ENCODE assay signal across 18 cellular contexts in genomic region chr22:16956290-16956689, GRCh38. TPM values are rescaled to one million over a fixed set of nuclear protein-coding genes. Genes with fewer than 3 reads are reported as not detected.
DNase-seq lines count a peak whose midpoint lies in the region; ATAC-seq and TF ChIP-seq lines count a peak whose summit lies in the region.
"Had no signal": no experiment of that assay in that cellular context is flagged by ENCODE, and none has a peak within 500 bp of the region (broad histone marks: within the 10 kb centered on the region; RNA-seq: fewer than 3 reads in every experiment).

No MANE protein-coding gene starts in this region.

- POLR2A ChIA-PET in PC-9 (lab: Charles Lee; ENCODE audit: unreplicated experiment): no interaction called here

- H3F3A ChIP-seq in PC-9 (ENCODE audit: insufficient read depth, low read depth): no peaks in the 10 kb centered on the region

- no peaks in the 10 kb centered on the region for H3K9me3 ChIP-seq in BLaER1 treated with 17β-estradiol and CSF1 and Interleukin-3, amounts not matched to agents 10 nM and 100 nM (replicated peaks in 1 of 11)
- no peaks in the 10 kb centered on the region for H3K9me3 ChIP-seq in PC-9 (ENCODE audit: insufficient read depth, low read depth)
- no peaks in the 10 kb centered on the region for H3K9me3 ChIP-seq in hepatocyte (ENCODE audit: low read depth)

- H2AFZ ChIP-seq in PC-9 (no peak overlapping the region), hepatocyte (no peak overlapping the region)

- CTCF ChIA-PET in PC-9 (lab: Charles Lee): no interaction called here

- H3K27ac ChIP-seq in BLaER1 treated with 17β-estradiol and CSF1 and Interleukin-3, amounts not matched to agents 10 nM and 100 nM: no peak overlapping the region
- H3K27ac ChIP-seq in PC-9: no peak overlapping the region
- no peak overlapping the region for H3K27ac ChIP-seq in hepatocyte
- H3K27ac ChIP-seq: RWPE1, SK-N-MC had no signal

- peak; percentile 7 for DNase-seq in iPS-NIHi7 (ENCODE audit: extremely low spot score)
- peak; percentile 57 for DNase-seq in osteocyte (ENCODE audit: extremely low spot score, unreplicated experiment)
- DNase-seq in PC-9: no peak
- DNase-seq in hepatocyte (ENCODE audit: low spot score): no peak
- no peak for DNase-seq in NCI-H226
- DNase-seq: HFFc6, NCI-H1436 treated with DMSO at 0.1 percent for 48 hours, NCI-H1930, NCI-H748 treated with DMSO at 0.1 percent for 48 hours had no signal

- no peaks in the 10 kb centered on the region for H3K27me3 ChIP-seq in BLaER1 treated with 17β-estradiol and CSF1 and Interleukin-3, amounts not matched to agents 10 nM and 100 nM
- H3K27me3 ChIP-seq in PC-9 (ENCODE audit: insufficient read depth, low read depth) (peaks cover 12% of the 10 kb centered on the region; the same call in 1 of the 2 replicates), hepatocyte (no peaks in the 10 kb centered on the region)

- TF ChIP-seq CTCF in osteocyte (IDR thresholded peaks at IDR 0.05) (no peak), PC-9 (conservative IDR thresholded peaks at IDR 0.05) (no peak), hepatocyte (IDR thresholded peaks at IDR 0.05; ENCODE audit: poor library complexity) (no peak)

- H3K79me2 ChIP-seq in PC-9 (ENCODE audit: low read depth): no peaks in the 10 kb centered on the region
- H3K79me2 ChIP-seq in hepatocyte: no peaks in the 10 kb centered on the region

- no peak overlapping the region for H3K27ac Mint-ChIP-seq in osteocyte (ENCODE audit: unreplicated experiment)
- H3K27ac Mint-ChIP-seq: HFFc6 had no signal

- H3K9me2 ChIP-seq in PC-9 (ENCODE audit: insufficient read depth) (no peaks in the 10 kb centered on the region), hepatocyte (replicated peaks; ENCODE audit: insufficient read depth) (no peaks in the 10 kb centered on the region)

- intact Hi-C loops in PC-9 (cut with micrococcal nuclease; ENCODE audit: unreplicated experiment): no loop called here

- H3K4me2 ChIP-seq in BLaER1 treated with 17β-estradiol and CSF1 and Interleukin-3, amounts not matched to agents 10 nM and 100 nM: peak overlapping the region in 10 of 11 experiments; percentile 5 to 72 (median 55); a peak in 19 of 22 replicates
- H3K4me2 ChIP-seq in PC-9: no peak overlapping the region
- H3K4me2 ChIP-seq in hepatocyte: no peak overlapping the region

- 74% methylated on average over 6 of the region's 6 CpGs for WGBS in hepatocyte (ENCODE audit: low lambda C conversion rate, missing lambda C conversion rate)

- BruUV-seq in PC-9 (replicated peaks; lab: Mats Ljungman, UMichigan): no TSS peak

- no peaks in the 10 kb centered on the region for H3K4me1 Mint-ChIP-seq in osteocyte (ENCODE audit: unreplicated experiment)

- H3K36me3 ChIP-seq in BLaER1 treated with 17β-estradiol and CSF1 and Interleukin-3, amounts not matched to agents 10 nM and 100 nM: no peaks in the 10 kb centered on the region
- no peaks in the 10 kb centered on the region for H3K36me3 ChIP-seq in PC-9 (ENCODE audit: low read depth)
- H3K36me3 ChIP-seq in hepatocyte (replicated peaks; ENCODE audit: insufficient read depth, low read depth): no peaks in the 10 kb centered on the region

- no peaks in the 10 kb centered on the region for H3K27me3 Mint-ChIP-seq in osteocyte (ENCODE audit: unreplicated experiment)

- no peaks in the 10 kb centered on the region for H3K36me3 Mint-ChIP-seq in osteocyte (ENCODE audit: unreplicated experiment)

- peak; percentile 15 for ATAC-seq in HG02885 (IDR thresholded peaks at IDR 0.05; ENCODE audit: poor library complexity, unreplicated experiment)
- ATAC-seq: HepG2, K562 had no signal

- no peak overlapping the region for H3K4me3 Mint-ChIP-seq in osteocyte (ENCODE audit: unreplicated experiment)
- H3K4me3 Mint-ChIP-seq: HFFc6 had no signal

- peaks cover 6 to 65% (median 58%) of the 10 kb centered on the region in 10 experiments; a peak in 17 of 20 replicates for H3K4me1 ChIP-seq in BLaER1 treated with 17β-estradiol and CSF1 and Interleukin-3, amounts not matched to agents 10 nM and 100 nM
- H3K4me1 ChIP-seq in PC-9 (replicated peaks; ENCODE audit: insufficient read depth) (no peaks in the 10 kb centered on the region), hepatocyte (ENCODE audit: insufficient read depth) (no peaks in the 10 kb centered on the region)

- no peak overlapping the region for H3K9ac ChIP-seq in BLaER1 treated with 17β-estradiol and CSF1 and Interleukin-3, amounts not matched to agents 10 nM and 100 nM

- no peaks in the 10 kb centered on the region for H3K9me3 Mint-ChIP-seq in osteocyte (ENCODE audit: unreplicated experiment)

- H4K20me1 ChIP-seq in BLaER1 treated with 17β-estradiol and CSF1 and Interleukin-3, amounts not matched to agents 10 nM and 100 nM: no peaks in the 10 kb centered on the region
- H4K20me1 ChIP-seq in PC-9 (ENCODE audit: insufficient read depth) (no peaks in the 10 kb centered on the region), hepatocyte (ENCODE audit: insufficient read depth, poor library complexity, severe bottlenecking) (no peaks in the 10 kb centered on the region)

- H3K4me3 ChIP-seq in BLaER1 treated with 17β-estradiol and CSF1 and Interleukin-3, amounts not matched to agents 10 nM and 100 nM: no peak overlapping the region
- H3K4me3 ChIP-seq in PC-9 (no peak overlapping the region), hepatocyte (no peak overlapping the region)
- H3K4me3 ChIP-seq: K562, SK-N-MC had no signal

RNA-seq across cellular contexts. Expression of gene GAB4, which starts 51.7 kb away (rescaled TPM):
- total RNA-seq in osteocyte: not detected in 2 replicates
- total RNA-seq in PC-9 (2021): not detected in 2 replicates
- total RNA-seq in hepatocyte: not detected in 2 replicates
- not detected in 2 replicates for polyA plus RNA-seq in hepatocyte
- total RNA-seq: A172, HepG2, HFFc6, LHCN-M2 had no signal
- polyA plus RNA-seq: AG04450, HepG2 had no signal

Comparison
In these comparisons a context has a peak if more than half of its experiments do, and no peak if none do; other contexts are left out.
1. H3K4me2 ChIP-seq: peak in BLaER1 treated with 17β-estradiol and CSF1 and Interleukin-3, amounts not matched to agents 10 nM and 100 nM (10 of 11); none in PC-9 (single experiment) and hepatocyte (single experiment).
2. DNase-seq: peak in iPS-NIHi7 (single experiment) and osteocyte (single experiment); none in PC-9 (0 of 2), hepatocyte (single experiment) and NCI-H226 (single experiment).